ENCODE assay signal across 11 cellular contexts in genomic region chr3:8741581-8742355, GRCh38. TPM values are rescaled to one million over a fixed set of nuclear protein-coding genes. Genes with fewer than 3 reads are reported as not detected.
DNase-seq lines count a peak whose midpoint lies in the region; ATAC-seq lines count a peak whose summit lies in the region.
"Had no signal": no experiment of that assay in that cellular context is flagged by ENCODE, and none has a peak within 500 bp of the region (broad histone marks: within the 10 kb centered on the region; RNA-seq: fewer than 3 reads in every experiment).

No MANE protein-coding gene starts in this region.

- no peaks in the 10 kb centered on the region; the same call in 1 of the 2 replicates for H3K27me3 ChIP-seq in H7 (ENCODE audit: control insufficient read depth, insufficient read depth, low read length)

- peaks cover 0 to 3% (median 2%) of the 10 kb centered on the region in 3 donors for H3K27me3 Mint-ChIP-seq in immature natural killer cell (ENCODE audit: low read depth in 3 of 3)
- peaks cover 15 to 18% of the 10 kb centered on the region in 2 donors for H3K27me3 Mint-ChIP-seq in stimulated activated naive B cell treated with anti-CD40 and anti-IgM and Interleukin-4, amounts not matched to agents 10 μg/mL and 1 μg/mL and 100 μg/mL, for 72 hours
- H3K27me3 Mint-ChIP-seq in naive thymus-derived CD8-positive, alpha-beta T cell = peaks cover 2 to 27% (median 7%) of the 10 kb centered on the region in 5 donors

- H3K4me3 Mint-ChIP-seq in immature natural killer cell = no peak overlapping the region
- no peak overlapping the region for H3K4me3 Mint-ChIP-seq in stimulated activated naive B cell treated with anti-CD40 and anti-IgM and Interleukin-4, amounts not matched to agents 10 μg/mL and 1 μg/mL and 100 μg/mL, for 72 hours
- no peak overlapping the region for H3K4me3 Mint-ChIP-seq in naive thymus-derived CD8-positive, alpha-beta T cell
- H3K4me3 Mint-ChIP-seq: activated naive CD8-positive, alpha-beta T cell treated with anti-CD3 and anti-CD28 coated beads, Interleukin-2, amount 10 ng/mL, durations not matched to agents 7 days and 5 days had no signal

- ATAC-seq in Right ventricle myocardium superior (ENCODE audit: poor library complexity) = peak; percentile 65
- ATAC-seq in GM21367 (IDR thresholded peaks at IDR 0.05; ENCODE audit: unreplicated experiment) = no peak
- ATAC-seq in stimulated activated naive B cell treated with anti-CD40 and anti-IgM and Interleukin-4, amounts not matched to agents 10 μg/mL and 1 μg/mL and 100 μg/mL, for 72 hours (replicated peaks) = no peak
- ATAC-seq in naive thymus-derived CD8-positive, alpha-beta T cell = no peak

- POLR2A ChIA-PET in naive thymus-derived CD8-positive, alpha-beta T cell (lab: Charles Lee) = no interaction called here

- H3K36me3 ChIP-seq in H7 (replicated peaks; ENCODE audit: control insufficient read depth, insufficient read depth, low read length) = no peaks in the 10 kb centered on the region

- peak; percentile 86 for DNase-seq in H7
- peak; percentile 83 for DNase-seq in SW480 (ENCODE audit: low spot score)
- no peak for DNase-seq in Right ventricle myocardium superior
- DNase-seq in posterior vena cava (ENCODE audit: low spot score) = peak; percentile 50
- no peak for DNase-seq in immature natural killer cell
- DNase-seq in stimulated activated naive B cell treated with anti-CD40 and anti-IgM and Interleukin-4, amounts not matched to agents 10 μg/mL and 1 μg/mL and 100 μg/mL, for 72 hours = no peak
- no peak for DNase-seq in naive thymus-derived CD8-positive, alpha-beta T cell
- DNase-seq: activated naive CD8-positive, alpha-beta T cell treated with anti-CD3 and anti-CD28 coated beads, Interleukin-2, amount 10 ng/mL, durations not matched to agents 7 days and 5 days; KG1 had no signal

- H3K36me3 Mint-ChIP-seq in immature natural killer cell = no peaks in the 10 kb centered on the region
- no peaks in the 10 kb centered on the region for H3K36me3 Mint-ChIP-seq in stimulated activated naive B cell treated with anti-CD40 and anti-IgM and Interleukin-4, amounts not matched to agents 10 μg/mL and 1 μg/mL and 100 μg/mL, for 72 hours
- H3K36me3 Mint-ChIP-seq in naive thymus-derived CD8-positive, alpha-beta T cell = no peaks in the 10 kb centered on the region
- H3K36me3 Mint-ChIP-seq: activated naive CD8-positive, alpha-beta T cell treated with anti-CD3 and anti-CD28 coated beads, Interleukin-2, amount 10 ng/mL, durations not matched to agents 7 days and 5 days had no signal

- H3K4me3 ChIP-seq in H7 (ENCODE audit: insufficient read depth, low read depth, low read length) = no peak overlapping the region
- H3K4me3 ChIP-seq: SK-N-MC had no signal

- H3K27ac Mint-ChIP-seq in immature natural killer cell = no peak overlapping the region
- H3K27ac Mint-ChIP-seq in stimulated activated naive B cell treated with anti-CD40 and anti-IgM and Interleukin-4, amounts not matched to agents 10 μg/mL and 1 μg/mL and 100 μg/mL, for 72 hours = no peak overlapping the region
- no peak overlapping the region for H3K27ac Mint-ChIP-seq in naive thymus-derived CD8-positive, alpha-beta T cell
- H3K27ac Mint-ChIP-seq: activated naive CD8-positive, alpha-beta T cell treated with anti-CD3 and anti-CD28 coated beads, Interleukin-2, amount 10 ng/mL, durations not matched to agents 7 days and 5 days had no signal

- H3K9me3 Mint-ChIP-seq in immature natural killer cell = peaks cover 0 to 4% (median 0%) of the 10 kb centered on the region in 6 donors
- no peaks in the 10 kb centered on the region for H3K9me3 Mint-ChIP-seq in stimulated activated naive B cell treated with anti-CD40 and anti-IgM and Interleukin-4, amounts not matched to agents 10 μg/mL and 1 μg/mL and 100 μg/mL, for 72 hours
- H3K9me3 Mint-ChIP-seq in naive thymus-derived CD8-positive, alpha-beta T cell = no peaks in the 10 kb centered on the region
- H3K9me3 Mint-ChIP-seq: activated naive CD8-positive, alpha-beta T cell treated with anti-CD3 and anti-CD28 coated beads, Interleukin-2, amount 10 ng/mL, durations not matched to agents 7 days and 5 days had no signal

- intact Hi-C loops in Right ventricle myocardium superior (cut with DNase I) (no loop called here), posterior vena cava (cut with DNase I) (no loop called here)

- H3K4me1 Mint-ChIP-seq in immature natural killer cell = no peaks in the 10 kb centered on the region
- no peaks in the 10 kb centered on the region for H3K4me1 Mint-ChIP-seq in stimulated activated naive B cell treated with anti-CD40 and anti-IgM and Interleukin-4, amounts not matched to agents 10 μg/mL and 1 μg/mL and 100 μg/mL, for 72 hours
- H3K4me1 Mint-ChIP-seq in naive thymus-derived CD8-positive, alpha-beta T cell = peaks cover 0 to 2% (median 0%) of the 10 kb centered on the region in 4 donors

RNA-seq across cellular contexts. Expression of gene CAV3, which starts 8.2 kb away (rescaled TPM):
- total RNA-seq in H7 (2014; rRNA removed; shearing (Covaris generic)) = not detected in 2 replicates
- total RNA-seq in Right ventricle myocardium superior (27.5 TPM), posterior vena cava (not detected)
- polyA plus RNA-seq in immature natural killer cell = not detected
- total RNA-seq in naive thymus-derived CD8-positive, alpha-beta T cell = not detected
- polyA plus RNA-seq in naive thymus-derived CD8-positive, alpha-beta T cell = not detected
- total RNA-seq: activated naive CD8-positive, alpha-beta T cell treated with anti-CD3 and anti-CD28 coated beads, Interleukin-2, amount 10 ng/mL, durations not matched to agents 7 days and 5 days had no signal

RNA-seq across cellular contexts. Expression of gene OXTR, which starts 27.6 kb away (rescaled TPM):
- 0.78 and 4.2 TPM in 2 replicates for total RNA-seq in H7 (2014; rRNA removed; shearing (Covaris generic))
- total RNA-seq in Right ventricle myocardium superior (0.54 TPM), posterior vena cava (1 to 10 TPM; 1.1 to 3.4 TPM)
- under 1 TPM in 1 of 3 donors, not detected in 2; 0.22 TPM for polyA plus RNA-seq in immature natural killer cell
- total RNA-seq in naive thymus-derived CD8-positive, alpha-beta T cell = under 1 TPM; 0.18 to 0.58 TPM
- polyA plus RNA-seq in naive thymus-derived CD8-positive, alpha-beta T cell = not detected

Comparison
In these comparisons a context has a peak if more than half of its experiments do, and no peak if none do; other contexts are left out.
1. DNase-seq: peak in H7 (single experiment), SW480 (single experiment) and posterior vena cava (single experiment); none in Right ventricle myocardium superior (single experiment), immature natural killer cell (0 of 3), stimulated activated naive B cell treated with anti-CD40 and anti-IgM and Interleukin-4, amounts not matched to agents 10 μg/mL and 1 μg/mL and 100 μg/mL, for 72 hours (single experiment) and naive thymus-derived CD8-positive, alpha-beta T cell (0 of 10).
2. RNA of gene CAV3, which starts 8.2 kb away (total RNA-seq): 27.5 TPM in Right ventricle myocardium superior (single experiment); not detected in posterior vena cava, not detected in H7 and not detected in naive thymus-derived CD8-positive, alpha-beta T cell; every median in the first group is over 10 times any median in the second.